In genomic region chr14:33950320-33951182, GRCh38 we compare ENCODE assay signal across 1 cellular context.
TF ChIP-seq lines count a peak whose summit lies in the region.

Gene EGLN3 (minus strand): TSS chr14:33951074. CDS start chr14:33950752, 322 bp downstream.

TF ChIP-seq in HepG2, 621 proteins besides CTCF, POLR2A, EP300 and RAD21 (continued from another document and continues in another):
- peak; percentile 24; the same call in 1 of the 2 replicates for TF ChIP-seq ZSCAN9 (CRISPR knock-in tag; IDR thresholded peaks at IDR 0.05; ENCODE audit: borderline replicate concordance)
- peak; percentile 87 for TF ChIP-seq SIN3A (IDR thresholded peaks at IDR 0.05; ENCODE audit: borderline replicate concordance, low read depth, low read length)
- TF ChIP-seq GMEB1 (CRISPR knock-in tag; IDR thresholded peaks at IDR 0.05; ENCODE audit: borderline replicate concordance), result no peak; the same call in 1 of the 2 replicates
- no peak; the same call in 1 of the 2 replicates for TF ChIP-seq ZNF567 (CRISPR knock-in tag; IDR thresholded peaks at IDR 0.05; ENCODE audit: borderline replicate concordance)
- TF ChIP-seq GTF2F1 (IDR thresholded peaks at IDR 0.05; ENCODE audit: low read length), result no peak
- TF ChIP-seq KDM1A (CRISPR knock-in tag; IDR thresholded peaks at IDR 0.05), result no peak
- TF ChIP-seq MAFK (conservative IDR thresholded peaks at IDR 0.05 in 1 of 2, IDR thresholded peaks at IDR 0.05 in 1 of 2; ENCODE audit: low read length in 2 of 2), result no peak
- no peak; the same call in 1 of the 2 replicates for TF ChIP-seq TMF1 (CRISPR knock-in tag; IDR thresholded peaks at IDR 0.05; ENCODE audit: low read depth)
- no peak for TF ChIP-seq HNF4G (IDR thresholded peaks at IDR 0.05; ENCODE audit: borderline replicate concordance, low read depth, low read length)
- no peak for TF ChIP-seq HNF4G (CRISPR knock-in tag; IDR thresholded peaks at IDR 0.05; ENCODE audit: borderline replicate concordance, low read depth)
- no peak for TF ChIP-seq SP140L (CRISPR knock-in tag; IDR thresholded peaks at IDR 0.05; ENCODE audit: borderline replicate concordance)
- no peak for TF ChIP-seq ZNF562 (CRISPR knock-in tag; IDR thresholded peaks at IDR 0.05; ENCODE audit: borderline replicate concordance)
- peak; percentile 80 for TF ChIP-seq SP5 (CRISPR knock-in tag; IDR thresholded peaks at IDR 0.05; ENCODE audit: borderline replicate concordance, low read depth)
- TF ChIP-seq GRHL1 (CRISPR knock-in tag; conservative IDR thresholded peaks at IDR 0.05), result no peak
- peak; percentile 84; the same call in 1 of the 2 replicates for TF ChIP-seq ZNF713 (CRISPR knock-in tag; IDR thresholded peaks at IDR 0.05)
- TF ChIP-seq TP53 (CRISPR knock-in tag; conservative IDR thresholded peaks at IDR 0.05), result no peak
- no peak for TF ChIP-seq ZKSCAN1 (IDR thresholded peaks at IDR 0.05; ENCODE audit: low read length)
- TF ChIP-seq ZFP41 (CRISPR knock-in tag; IDR thresholded peaks at IDR 0.05; ENCODE audit: borderline replicate concordance), result no peak
- no peak for TF ChIP-seq SRSF4 (IDR thresholded peaks at IDR 0.05; ENCODE audit: low read depth, low read length, poor library complexity, severe bottlenecking)
- TF ChIP-seq SOX5 (CRISPR knock-in tag; IDR thresholded peaks at IDR 0.05; ENCODE audit: borderline replicate concordance), result 0 out of 2 replicates have a peak, but pooled peaks have one; percentile 17
- TF ChIP-seq NKX3-1 (CRISPR knock-in tag; IDR thresholded peaks at IDR 0.05), result no peak
- no peak for TF ChIP-seq LCORL (IDR thresholded peaks at IDR 0.05)
- no peak; the same call in 1 of the 2 replicates for TF ChIP-seq LCORL (CRISPR knock-in tag; IDR thresholded peaks at IDR 0.05)
- peak; percentile 89 for TF ChIP-seq NR1H2 (CRISPR knock-in tag; IDR thresholded peaks at IDR 0.05; ENCODE audit: borderline replicate concordance, low read depth)
- no peak for TF ChIP-seq NFATC3 (CRISPR knock-in tag; IDR thresholded peaks at IDR 0.05)
- TF ChIP-seq PAWR (CRISPR knock-in tag; IDR thresholded peaks at IDR 0.05; ENCODE audit: borderline replicate concordance), result peak; percentile 73; the same call in 1 of the 2 replicates
- TF ChIP-seq PHF5A (CRISPR knock-in tag; IDR thresholded peaks at IDR 0.05; ENCODE audit: low read depth, unreplicated experiment), result no peak
- no peak for TF ChIP-seq ZBTB25 (CRISPR knock-in tag; IDR thresholded peaks at IDR 0.05)
- TF ChIP-seq PAXIP1 (CRISPR knock-in tag; conservative IDR thresholded peaks at IDR 0.05), result peak; percentile 31; the same call in 1 of the 2 replicates
- TF ChIP-seq REXO4 (CRISPR knock-in tag; IDR thresholded peaks at IDR 0.05; ENCODE audit: borderline replicate concordance), result no peak
- TF ChIP-seq MXI1 (IDR thresholded peaks at IDR 0.05; ENCODE audit: borderline replicate concordance, low read depth, low read length), result peak; percentile 46; the same call in 1 of the 3 replicates
- TF ChIP-seq ZNF367 (CRISPR knock-in tag; IDR thresholded peaks at IDR 0.05; ENCODE audit: borderline replicate concordance), result no peak
- TF ChIP-seq E2F5 (CRISPR knock-in tag; conservative IDR thresholded peaks at IDR 0.05), result no peak; the same call in 1 of the 2 replicates
- no peak for TF ChIP-seq ZFP36 (IDR thresholded peaks at IDR 0.05; ENCODE audit: borderline replicate concordance, low read depth, low read length, partially characterized antibody)
- 0 out of 2 replicates have a peak, but pooled peaks have one; percentile 17 for TF ChIP-seq ZNF256 (CRISPR knock-in tag; conservative IDR thresholded peaks at IDR 0.05)
- TF ChIP-seq ZNF768 (CRISPR knock-in tag; IDR thresholded peaks at IDR 0.05), result peak; percentile 25; the same call in 1 of the 2 replicates
- TF ChIP-seq ZNF501 (CRISPR knock-in tag; IDR thresholded peaks at IDR 0.05), result peak; percentile 98
- no peak for TF ChIP-seq ZNF672 (CRISPR knock-in tag; IDR thresholded peaks at IDR 0.05)
- 0 out of 2 replicates have a peak, but pooled peaks have one; percentile 17 for TF ChIP-seq ZFYVE20 (CRISPR knock-in tag; IDR thresholded peaks at IDR 0.05; ENCODE audit: borderline replicate concordance, low read depth)
- no peak for TF ChIP-seq MED13 (CRISPR knock-in tag; IDR thresholded peaks at IDR 0.05)
- no peak for TF ChIP-seq SETDB1 (CRISPR knock-in tag; IDR thresholded peaks at IDR 0.05; ENCODE audit: borderline replicate concordance)
- TF ChIP-seq NFKBIZ (CRISPR knock-in tag; IDR thresholded peaks at IDR 0.05), result no peak
- no peak for TF ChIP-seq ZNF557 (CRISPR knock-in tag; IDR thresholded peaks at IDR 0.05)
- TF ChIP-seq NR2C2 (CRISPR knock-in tag; IDR thresholded peaks at IDR 0.05; ENCODE audit: borderline replicate concordance), result no peak
- no peak for TF ChIP-seq ZNF652 (CRISPR knock-in tag; IDR thresholded peaks at IDR 0.05; ENCODE audit: borderline replicate concordance, low read depth)
- TF ChIP-seq SMARCE1 (IDR thresholded peaks at IDR 0.05; ENCODE audit: borderline replicate concordance), result no peak
- no peak for TF ChIP-seq MED8 (CRISPR knock-in tag; IDR thresholded peaks at IDR 0.05; ENCODE audit: insufficient replicate concordance)
- TF ChIP-seq NCOR1 (IDR thresholded peaks at IDR 0.05; ENCODE audit: borderline replicate concordance, low read length), result no peak; the same call in 1 of the 2 replicates
- no peak for TF ChIP-seq TCF12 (IDR thresholded peaks at IDR 0.05)
- no peak for TF ChIP-seq TCF12 (CRISPR knock-in tag; IDR thresholded peaks at IDR 0.05)
- 0 out of 2 replicates have a peak, but pooled peaks have one; percentile 3 for TF ChIP-seq BHLHE40 (IDR thresholded peaks at IDR 0.05; ENCODE audit: low read length)
- no peak for TF ChIP-seq ZNF292 (CRISPR knock-in tag; IDR thresholded peaks at IDR 0.05; ENCODE audit: borderline replicate concordance, low read depth)
- TF ChIP-seq ZNF264 (CRISPR knock-in tag; IDR thresholded peaks at IDR 0.05), result no peak
- TF ChIP-seq ZNF331 (CRISPR knock-in tag; IDR thresholded peaks at IDR 0.05), result peak; percentile 35; the same call in 1 of the 2 replicates
- no peak; the same call in 1 of the 2 replicates for TF ChIP-seq E2F1 (CRISPR knock-in tag; IDR thresholded peaks at IDR 0.05)
- no peak for TF ChIP-seq HNF1A (IDR thresholded peaks at IDR 0.05; ENCODE audit: low read depth)
- no peak for TF ChIP-seq HNF1A (CRISPR knock-in tag; IDR thresholded peaks at IDR 0.05; ENCODE audit: borderline replicate concordance)
- TF ChIP-seq ZNF138 (CRISPR knock-in tag; IDR thresholded peaks at IDR 0.05; ENCODE audit: low read depth), result peak; percentile 88; the same call in 1 of the 2 replicates
- TF ChIP-seq IKZF1 (IDR thresholded peaks at IDR 0.05), result no peak
- no peak for TF ChIP-seq ZNF841 (CRISPR knock-in tag; IDR thresholded peaks at IDR 0.05; ENCODE audit: borderline replicate concordance)
- TF ChIP-seq TEAD2 (CRISPR knock-in tag; IDR thresholded peaks at IDR 0.05), result 0 out of 2 replicates have a peak, but pooled peaks have one; percentile 45
- no peak; the same call in 1 of the 2 replicates for TF ChIP-seq GATAD1 (CRISPR knock-in tag; IDR thresholded peaks at IDR 0.05)
- TF ChIP-seq CBFB (CRISPR knock-in tag; IDR thresholded peaks at IDR 0.05), result no peak
